2 cellular contexts compared by ENCODE assay signal in the genomic region with DNA sequence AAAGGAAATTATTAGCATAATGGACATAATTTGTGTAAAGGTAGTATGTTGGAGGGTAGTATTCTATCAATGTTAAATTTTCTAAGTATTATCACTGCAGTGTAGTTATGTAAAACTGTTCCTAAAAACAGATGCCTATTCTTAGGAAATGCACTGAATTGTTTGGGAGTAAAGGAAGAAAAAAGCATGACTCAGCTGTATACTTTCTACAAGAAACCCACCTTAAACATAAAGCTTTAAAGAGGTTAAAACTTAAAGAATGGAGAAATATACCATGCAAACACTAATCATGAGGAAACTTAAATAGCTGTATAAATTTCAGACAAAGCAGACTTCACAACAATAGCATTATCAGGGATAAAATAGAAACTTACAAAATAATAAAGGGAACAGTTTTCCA.
A peak's percentile ranks its signal among the peaks of the same experiment; 100 is the strongest.
TF ChIP-seq lines count a peak whose summit lies in the region.

No MANE protein-coding gene starts in this region.

TF ChIP-seq in HepG2, 621 proteins besides CTCF, POLR2A, EP300 and RAD21:
- TF ChIP-seq MAFF (IDR thresholded peaks at IDR 0.05; ENCODE audit: low read depth, low read length): peak; percentile 38; the same call in 1 of the 2 replicates
- no peak for TF ChIP-seq ZNF160 (CRISPR knock-in tag; IDR thresholded peaks at IDR 0.05)
- TF ChIP-seq MAFK (conservative IDR thresholded peaks at IDR 0.05 in 1 of 2, IDR thresholded peaks at IDR 0.05 in 1 of 2; ENCODE audit: low read length in 2 of 2): peak; percentile 30 to 49; a peak in 2 of 4 replicates
- TF ChIP-seq NFE2L2 (IDR thresholded peaks at IDR 0.05; ENCODE audit: low read length): peak; percentile 45; the same call in 1 of the 2 replicates

TF ChIP-seq in IMR-90, 13 proteins besides CTCF, POLR2A, EP300 and RAD21:
- TF ChIP-seq NFE2L2 (IDR thresholded peaks at IDR 0.05; ENCODE audit: low read depth, low read length): peak; percentile 40; the same call in 1 of the 2 replicates
- TF ChIP-seq MAFK (IDR thresholded peaks at IDR 0.05; ENCODE audit: low read depth, low read length): no peak
